17 cellular contexts compared by ENCODE assay signal in the genomic region with DNA sequence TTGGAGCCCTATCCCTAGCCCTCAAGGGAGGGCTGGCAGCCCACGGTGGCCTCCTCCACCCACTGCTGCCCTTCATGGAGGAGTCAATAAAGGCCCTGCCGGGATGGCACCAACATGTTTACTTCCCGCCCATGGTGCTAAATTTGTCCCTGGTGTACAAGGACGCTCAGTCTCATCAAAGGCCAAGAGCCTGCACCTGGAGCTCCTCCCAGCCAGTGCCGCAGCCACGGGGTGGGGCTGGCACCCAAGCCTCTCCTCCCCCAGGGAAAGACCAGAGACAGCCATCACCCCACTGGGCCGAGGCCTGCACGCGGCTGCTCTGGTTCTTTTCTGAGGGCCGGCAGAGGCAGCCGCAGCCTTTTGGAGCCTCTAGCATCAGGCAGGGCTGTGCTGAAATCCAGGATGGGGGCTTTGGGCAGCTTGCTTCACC.
"Had no signal": no experiment of that assay in that cellular context is flagged by ENCODE, and none has a peak within 500 bp of the region (broad histone marks: within the 10 kb centered on the region; RNA-seq: fewer than 3 reads in every experiment).

No MANE protein-coding gene starts in this region.

- H3K27me3 ChIP-seq: body of pancreas, uterus had no signal

- DNase-seq: activated CD4-positive, alpha-beta T cell treated with anti-CD3 and anti-CD28 coated beads, Interleukin-2, amount 50 U/mL, for 1 hour; activated CD4-positive, CD25-positive, alpha-beta regulatory T cell treated with anti-CD3 and anti-CD28 coated beads, Interleukin-2, amount 50 U/mL, for 72 hours; activated CD8-positive, alpha-beta memory T cell treated with anti-CD3 and anti-CD28 coated beads, Interleukin-2, amount 50 U/mL, for 4 hours; activated naive CD4-positive, alpha-beta T cell treated with anti-CD3 and anti-CD28 coated beads for 36 hours; activated T-cell treated with anti-CD3 and anti-CD28 coated beads, Interleukin-2, amount 50 U/mL, for 4 hours; body of pancreas; caudate nucleus; kidney glomerular epithelial cell; nucleus accumbens; retina; T-helper 17 cell; transverse colon; uterus had no signal

- H3K27me3 Mint-ChIP-seq: stimulated activated naive CD8-positive, alpha-beta T cell treated with anti-CD3 and anti-CD28 coated beads, Interleukin-15, Interleukin-2, amounts not matched to agents 100 ng/mL and 50 ng/mL, for 24 hours had no signal

- H3K36me3 Mint-ChIP-seq: natural killer cell treated with Interleukin-12 subunit alpha and Interleukin-12 subunit beta and Interleukin-15 and Interleukin-18, amount 100 ng/mL, for 72 hours had no signal

- H3K9me3 Mint-ChIP-seq: activated naive CD4-positive, alpha-beta T cell treated with anti-CD3 and anti-CD28 coated beads for 36 hours; activated T-cell treated with anti-CD3 and anti-CD28 coated beads, Interleukin-2, amount 50 U/mL, for 4 hours; natural killer cell treated with Interleukin-12 subunit alpha and Interleukin-12 subunit beta and Interleukin-15 and Interleukin-18, amount 100 ng/mL, for 72 hours; stimulated activated naive CD8-positive, alpha-beta T cell treated with anti-CD3 and anti-CD28 coated beads, Interleukin-15, Interleukin-2, amounts not matched to agents 100 ng/mL and 50 ng/mL, for 24 hours had no signal

- H3K4me3 Mint-ChIP-seq: activated naive CD4-positive, alpha-beta T cell treated with anti-CD3 and anti-CD28 coated beads for 36 hours; activated T-cell treated with anti-CD3 and anti-CD28 coated beads, Interleukin-2, amount 50 U/mL, for 4 hours; natural killer cell treated with Interleukin-12 subunit alpha and Interleukin-12 subunit beta and Interleukin-15 and Interleukin-18, amount 100 ng/mL, for 72 hours; stimulated activated naive CD8-positive, alpha-beta T cell treated with anti-CD3 and anti-CD28 coated beads, Interleukin-15, Interleukin-2, amounts not matched to agents 100 ng/mL and 50 ng/mL, for 24 hours; T-helper 17 cell had no signal

- H3K4me3 ChIP-seq: body of pancreas, lung, transverse colon, uterus had no signal

- H3K27ac Mint-ChIP-seq: activated naive CD4-positive, alpha-beta T cell treated with anti-CD3 and anti-CD28 coated beads for 36 hours; natural killer cell treated with Interleukin-12 subunit alpha and Interleukin-12 subunit beta and Interleukin-15 and Interleukin-18, amount 100 ng/mL, for 72 hours; stimulated activated naive CD8-positive, alpha-beta T cell treated with anti-CD3 and anti-CD28 coated beads, Interleukin-15, Interleukin-2, amounts not matched to agents 100 ng/mL and 50 ng/mL, for 24 hours; T-helper 17 cell had no signal

- H3K9me3 ChIP-seq: body of pancreas, transverse colon, uterus had no signal

- H3K27ac ChIP-seq: body of pancreas, transverse colon, uterus, VCaP had no signal

- ATAC-seq: activated T-cell treated with anti-CD3 and anti-CD28 coated beads, Interleukin-2, amount 50 U/mL, for 4 hours; body of pancreas; natural killer cell treated with Interleukin-12 subunit alpha and Interleukin-12 subunit beta and Interleukin-15 and Interleukin-18, amount 100 ng/mL, for 72 hours; T-helper 17 cell had no signal

- H3K36me3 ChIP-seq: transverse colon, uterus had no signal
